22 cellular contexts compared by ENCODE assay signal in genomic region chrX:20011608-20012007, GRCh38. TPM values are rescaled to one million over a fixed set of nuclear protein-coding genes. Genes with fewer than 3 reads are reported as not detected.
DNase-seq lines count a peak whose midpoint lies in the region; ATAC-seq, FAIRE-seq and TF ChIP-seq lines count a peak whose summit lies in the region.
"Had no signal": no experiment of that assay in that cellular context is flagged by ENCODE, and none has a peak within 500 bp of the region (broad histone marks: within the 10 kb centered on the region; RNA-seq: fewer than 3 reads in every experiment).

No MANE protein-coding gene starts in this region.

- peaks cover 20% of the 10 kb centered on the region for H3K9me3 Mint-ChIP-seq in astrocyte (ENCODE audit: unreplicated experiment)
- H3K9me3 Mint-ChIP-seq: GM23338 had no signal

- H3K4me1 ChIP-seq in right atrium auricular region = no peaks in the 10 kb centered on the region
- no peaks in the 10 kb centered on the region for H3K4me1 ChIP-seq in astrocyte (ENCODE audit: insufficient read depth, low read length)
- H3K4me1 ChIP-seq: A549 had no signal

- no peaks in the 10 kb centered on the region for H3K4me1 Mint-ChIP-seq in astrocyte (ENCODE audit: low read depth, unreplicated experiment)
- H3K4me1 Mint-ChIP-seq: GM23338, H9 had no signal

- no peak overlapping the region for H3K27ac Mint-ChIP-seq in astrocyte (ENCODE audit: unreplicated experiment)
- H3K27ac Mint-ChIP-seq: CD14-positive monocyte, GM23338, H9 had no signal

- H3K36me3 ChIP-seq in right atrium auricular region = no peaks in the 10 kb centered on the region
- no peaks in the 10 kb centered on the region for H3K36me3 ChIP-seq in astrocyte (ENCODE audit: insufficient read depth, low read length)

- H3K4me3 ChIP-seq in right atrium auricular region = no peak overlapping the region
- H3K4me3 ChIP-seq in astrocyte (ENCODE audit: insufficient read depth, low read depth, low read length) = no peak overlapping the region
- H3K4me3 ChIP-seq: A549, GM23338, K562 had no signal

- no peak overlapping the region for H3K4me3 Mint-ChIP-seq in astrocyte (ENCODE audit: unreplicated experiment)
- H3K4me3 Mint-ChIP-seq: CD14-positive monocyte, GM23338, H9 had no signal

- intact Hi-C loops in left cardiac atrium (cut with DNase I) = no loop called here
- intact Hi-C loops in left ventricle myocardium superior (cut with micrococcal nuclease) = no loop called here

- FAIRE-seq in astrocyte (lab: Jason Lieb, UNC) = peak; percentile 82
- FAIRE-seq: HTR-8/SVneo, K562 had no signal

- H2AFZ ChIP-seq in astrocyte (ENCODE audit: low read depth, low read length) = no peak overlapping the region
- H2AFZ ChIP-seq: GM23338 had no signal

- H4K20me1 ChIP-seq in astrocyte (ENCODE audit: insufficient read depth, low read length) = no peaks in the 10 kb centered on the region

- H3K9ac ChIP-seq in astrocyte (ENCODE audit: low read length) = no peak overlapping the region

- H3K9me3 ChIP-seq in right atrium auricular region = peaks cover 0 to 31% of the 10 kb centered on the region in 2 donors
- H3K9me3 ChIP-seq in astrocyte (ENCODE audit: insufficient read depth, low read depth, low read length) = peaks cover 5% of the 10 kb centered on the region

- ATAC-seq in left cardiac atrium (peak; percentile 24 to 68), left ventricle myocardium superior (peak; percentile 61), HG02798 (IDR thresholded peaks at IDR 0.05; ENCODE audit: poor library complexity, unreplicated experiment) (no peak)
- ATAC-seq: A549, GM23338, K562 had no signal

- no peaks in the 10 kb centered on the region for H3K27me3 Mint-ChIP-seq in astrocyte (ENCODE audit: low read depth, unreplicated experiment)

- no peak for DNase-seq in left cardiac atrium
- no peak for DNase-seq in right atrium auricular region (ENCODE audit: low spot score)
- no peak for DNase-seq in astrocyte (ENCODE audit: low read depth)
- DNase-seq in left ventricle myocardium superior = no peak
- no peak for DNase-seq in NCI-H2107 (lab: John Stamatoyannopoulos, UW)
- DNase-seq in foreskin melanocyte = no peak
- DNase-seq: Calu3, DND-41, H9, Kasumi-1, NCI-H1092 treated with DMSO at 0.1 percent for 48 hours, NCI-H1930, NCI-H2227 treated with DMSO at 0.1 percent for 48 hours, NCI-H526 treated with DMSO at 0.1 percent for 48 hours, RPMI8226, SHP77 treated with DMSO at 0.1 percent for 48 hours had no signal

- H3K79me2 ChIP-seq in astrocyte (ENCODE audit: insufficient read depth, low read length) = no peaks in the 10 kb centered on the region

- H3K27ac ChIP-seq in right atrium auricular region (no peak overlapping the region), astrocyte (ENCODE audit: low read depth, low read length) (no peak overlapping the region)
- H3K27ac ChIP-seq: A549 had no signal

- H3K36me3 Mint-ChIP-seq in astrocyte (ENCODE audit: low read depth, unreplicated experiment) = no peaks in the 10 kb centered on the region
- H3K36me3 Mint-ChIP-seq: CD14-positive monocyte had no signal

- TF ChIP-seq CTCF in right atrium auricular region (IDR thresholded peaks at IDR 0.05) (no peak), astrocyte (IDR thresholded peaks at IDR 0.05; ENCODE audit: insufficient read depth, low read depth, low read length) (no peak)

- H3K4me2 ChIP-seq in astrocyte (ENCODE audit: low read length) = no peak overlapping the region
- H3K4me2 ChIP-seq: A549, GM23338 had no signal

- peaks cover 0 to 3% of the 10 kb centered on the region in 2 donors for H3K27me3 ChIP-seq in right atrium auricular region
- no peaks in the 10 kb centered on the region for H3K27me3 ChIP-seq in astrocyte (ENCODE audit: insufficient read depth, low read length)

RNA-seq across cellular contexts. Expression of gene BCLAF3, which starts 20.7 kb away (rescaled TPM):
- 1 to 10 TPM; 6.5 to 6.9 TPM for total RNA-seq in left cardiac atrium
- total RNA-seq in right atrium auricular region = 1 to 10 TPM; 3.3 to 4.1 TPM
- 8.3 and 9.9 TPM in 2 replicates for total RNA-seq in astrocyte
- total RNA-seq in left ventricle myocardium superior = 7.0 TPM
